36 cellular contexts compared by ENCODE assay signal in the genomic region with DNA sequence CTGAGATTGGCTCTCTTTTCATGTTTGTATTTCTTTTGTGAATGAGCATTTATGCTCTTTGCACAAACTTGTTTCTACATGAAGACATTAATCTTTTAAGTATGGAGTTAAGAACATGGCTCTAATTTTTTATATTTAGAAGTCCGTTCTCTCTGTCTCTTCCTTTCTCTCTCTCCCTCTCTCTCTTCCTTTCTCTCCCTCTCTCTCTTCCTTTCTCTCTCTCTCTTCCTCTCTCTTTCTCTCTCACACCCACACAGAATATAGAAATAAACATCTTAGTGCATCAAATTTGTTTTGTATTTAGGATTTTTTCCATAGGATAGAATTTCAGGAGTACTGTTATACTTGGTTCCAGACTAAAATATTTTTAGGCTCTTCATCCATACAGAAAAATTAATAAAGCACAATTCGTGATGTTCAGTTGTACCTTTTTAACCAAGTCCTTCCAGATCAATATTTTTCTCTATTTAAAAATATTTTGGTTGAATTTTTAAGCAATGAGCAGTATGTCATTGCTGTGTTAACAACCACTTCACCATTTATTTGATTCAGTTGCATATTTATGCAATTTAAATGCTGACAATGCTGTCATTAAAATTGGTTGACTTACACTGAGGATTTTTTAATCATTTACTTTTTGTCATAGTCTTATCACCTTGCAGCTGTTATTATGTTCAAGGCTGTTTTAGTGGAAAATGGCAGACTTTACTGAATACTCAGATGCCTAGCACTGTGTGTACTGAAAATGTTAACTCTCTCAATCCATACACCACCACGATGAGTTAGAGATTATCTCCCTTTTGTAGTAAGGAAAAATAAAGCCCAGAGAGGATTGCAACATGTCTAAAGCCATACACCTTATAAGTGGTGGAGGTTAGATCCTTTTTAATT.
"Had no signal": no experiment of that assay in that cellular context is flagged by ENCODE, and none has a peak within 500 bp of the region (broad histone marks: within the 10 kb centered on the region; RNA-seq: fewer than 3 reads in every experiment).

No MANE protein-coding gene starts in this region.

- H3K9ac ChIP-seq: KMS-11 had no signal

- H3K36me3 Mint-ChIP-seq: brain had no signal

- H3K27me3 ChIP-seq: adrenal gland, Peyer's patch had no signal

- H3K4me1 Mint-ChIP-seq: activated B cell treated with CpG ODN at 0.5 μM for 24 hours; activated naive CD4-positive, alpha-beta T cell treated with anti-CD3 and anti-CD28 coated beads, Interleukin-2, amount 50 U/mL, for 24 hours; activated T-helper 17 cell treated with anti-CD3 and anti-CD28 coated beads, Interleukin-2, amount 50 U/mL, for 72 hours; brain; T-cell had no signal

- H3K4me3 ChIP-seq: adrenal gland, Peyer's patch had no signal

- ATAC-seq: activated T-helper 17 cell treated with anti-CD3 and anti-CD28 coated beads, Interleukin-2, amount 50 U/mL, for 72 hours; PC-3; SK-N-SH treated with all-trans-retinoic acid at 6 μM for 48 hours; T-cell had no signal

- DNase-seq: activated B cell treated with CpG ODN at 0.5 μM for 24 hours; activated CD4-positive, alpha-beta memory T cell treated with anti-CD3 and anti-CD28 coated beads for 36 hours; activated CD4-positive, alpha-beta T cell treated with anti-CD3 and anti-CD28 coated beads for 4 hours; activated CD4-positive, alpha-beta T cell treated with anti-CD3 and anti-CD28 coated beads, Interleukin-2, amount 50 U/mL, for 1 hour; activated CD4-positive, CD25-positive, alpha-beta regulatory T cell treated with anti-CD3 and anti-CD28 coated beads, Interleukin-2, amount 50 U/mL, for 72 hours; activated CD8-positive, alpha-beta memory T cell treated with anti-CD3 and anti-CD28 coated beads, Interleukin-2, amount 50 U/mL, for 4 hours; activated effector memory CD4-positive, alpha-beta T cell treated with anti-CD3 and anti-CD28 coated beads, Interleukin-2, amount 50 U/mL, for 16 hours; activated naive CD4-positive, alpha-beta T cell treated with Interleukin-2 at 50 U/mL for 16 hours; activated T-cell treated with anti-CD3 and anti-CD28 coated beads, Interleukin-2, amount 50 U/mL, for 48 hours; adrenal gland; caudate nucleus; MM.1S; MV-4-11; NCI-H1092; NCI-H1436 treated with DMSO at 0.1 percent for 48 hours; NCI-H187; NCI-H2029 treated with DMSO at 0.1 percent for 48 hours; NCI-H2107; NCI-H2171; NCI-H510A; NCI-H526; NCI-H748 treated with DMSO at 0.1 percent for 48 hours; NK-92 treated with Interleukin-12 subunit alpha and Interleukin-12 subunit beta, amount 100 ng/mL, for 24 hours; PC-3; Peyer's patch; RPMI8226; SHP77 treated with DMSO at 0.1 percent for 48 hours; T-cell; T-helper 2 cell; T-helper 9 cell had no signal

- H3K4me1 ChIP-seq: Peyer's patch had no signal

- H3K27ac Mint-ChIP-seq: activated B cell treated with CpG ODN at 0.5 μM for 24 hours; activated CD4-positive, alpha-beta memory T cell treated with anti-CD3 and anti-CD28 coated beads for 36 hours; activated naive CD4-positive, alpha-beta T cell treated with anti-CD3 and anti-CD28 coated beads, Interleukin-2, amount 50 U/mL, for 24 hours; activated T-helper 17 cell treated with anti-CD3 and anti-CD28 coated beads, Interleukin-2, amount 50 U/mL, for 72 hours; brain; T-cell had no signal

- H3K27ac ChIP-seq: KMS-11, Peyer's patch, VCaP had no signal

- H3K27me3 Mint-ChIP-seq: activated B cell treated with CpG ODN at 0.5 μM for 24 hours; activated CD4-positive, alpha-beta memory T cell treated with anti-CD3 and anti-CD28 coated beads for 36 hours; activated naive CD4-positive, alpha-beta T cell treated with anti-CD3 and anti-CD28 coated beads, Interleukin-2, amount 50 U/mL, for 24 hours; activated T-helper 17 cell treated with anti-CD3 and anti-CD28 coated beads, Interleukin-2, amount 50 U/mL, for 72 hours; brain; T-cell had no signal

- H3K36me3 ChIP-seq: Peyer's patch had no signal

- H3K4me3 Mint-ChIP-seq: activated B cell treated with CpG ODN at 0.5 μM for 24 hours; activated CD4-positive, alpha-beta memory T cell treated with anti-CD3 and anti-CD28 coated beads for 36 hours; activated naive CD4-positive, alpha-beta T cell treated with anti-CD3 and anti-CD28 coated beads, Interleukin-2, amount 50 U/mL, for 24 hours; activated T-helper 17 cell treated with anti-CD3 and anti-CD28 coated beads, Interleukin-2, amount 50 U/mL, for 72 hours; brain; T-cell had no signal

- H3K9me3 ChIP-seq: adrenal gland, Peyer's patch had no signal

- H3K9me3 Mint-ChIP-seq: activated B cell treated with CpG ODN at 0.5 μM for 24 hours; activated CD4-positive, alpha-beta memory T cell treated with anti-CD3 and anti-CD28 coated beads for 36 hours; activated naive CD4-positive, alpha-beta T cell treated with anti-CD3 and anti-CD28 coated beads, Interleukin-2, amount 50 U/mL, for 24 hours; activated T-helper 17 cell treated with anti-CD3 and anti-CD28 coated beads, Interleukin-2, amount 50 U/mL, for 72 hours; brain; T-cell had no signal
